Comparison of ENCODE assay signal across 8 cellular contexts in the genomic region with DNA sequence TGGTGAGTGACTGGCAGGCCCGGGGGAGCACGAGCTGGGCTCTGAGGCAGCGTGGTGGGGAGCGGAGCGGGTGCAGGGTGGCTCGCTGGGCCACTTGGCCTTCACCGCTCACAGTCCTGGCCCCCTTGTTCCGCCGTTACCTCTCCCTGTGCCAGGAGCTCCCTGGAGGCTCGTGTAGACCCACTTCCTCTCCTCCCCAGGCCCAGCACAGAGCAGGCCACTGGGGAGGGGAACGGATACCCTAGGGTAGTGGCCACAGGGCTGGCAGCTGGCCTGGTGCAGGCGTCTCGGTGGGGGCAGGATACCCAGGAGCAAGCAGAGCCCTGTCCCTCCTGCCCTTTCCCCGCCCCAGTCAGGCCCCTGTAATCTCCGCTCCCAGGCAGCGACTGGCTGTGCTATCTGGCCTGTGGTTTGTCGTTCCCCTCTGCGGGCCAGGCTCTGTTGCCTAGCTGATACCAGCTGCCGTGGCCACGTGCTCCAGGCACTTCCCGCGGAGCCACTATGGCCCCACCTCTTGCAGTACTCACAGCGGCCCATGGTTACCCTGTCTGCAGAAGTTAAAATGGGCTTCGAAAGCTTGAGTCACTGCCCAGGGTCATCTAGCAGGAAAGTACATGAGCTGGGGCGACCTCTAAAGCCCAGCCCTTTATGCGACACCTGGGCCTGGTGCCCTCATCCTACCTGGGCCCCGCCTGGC. TPM values are rescaled to one million over a fixed set of nuclear protein-coding genes. Genes with fewer than 3 reads are reported as not detected.
A peak's percentile ranks its signal among the peaks of the same experiment; 100 is the strongest.
DNase-seq lines count a peak whose midpoint lies in the region; ATAC-seq, FAIRE-seq and TF ChIP-seq lines count a peak whose summit lies in the region.

No MANE protein-coding gene starts in this region.

- H4K20me1 ChIP-seq in HepG2 (ENCODE audit: insufficient read depth, low read length) = no peaks in the 10 kb centered on the region
- H4K20me1 ChIP-seq in osteoblast (ENCODE audit: insufficient read depth, low read length) = no peaks in the 10 kb centered on the region
- no peaks in the 10 kb centered on the region for H4K20me1 ChIP-seq in Karpas-422 (ENCODE audit: insufficient read depth, low read depth, low read length)

- H3K4me3 Mint-ChIP-seq in activated naive CD4-positive, alpha-beta T cell treated with anti-CD3 and anti-CD28 coated beads for 36 hours = peak overlapping the region; percentile 6

- H3K27ac ChIP-seq in RWPE1 (peak overlapping the region; percentile 21), HepG2 (ENCODE audit: extremely low read length, insufficient read depth, low read length) (no peak overlapping the region), osteoblast (ENCODE audit: low read depth, low read length) (no peak overlapping the region), Karpas-422 (ENCODE audit: low read length) (no peak overlapping the region)

- H2AFZ ChIP-seq in HepG2 (ENCODE audit: low read length) = no peak overlapping the region
- no peak overlapping the region for H2AFZ ChIP-seq in osteoblast (ENCODE audit: low read length)
- H2AFZ ChIP-seq in Karpas-422 (ENCODE audit: low read length) = no peak overlapping the region

- intact Hi-C loops in activated naive CD4-positive, alpha-beta T cell treated with anti-CD3 and anti-CD28 coated beads for 36 hours (cut with micrococcal nuclease) = loop anchor here (1.0 kb wide), 1 partner anchor 12 kb away; the partner anchor contains the start of gene DOLPP1
- intact Hi-C loops in HepG2 (cut with micrococcal nuclease; ENCODE audit: unreplicated experiment) = no loop called here

- DNase-seq in RWPE1 (ENCODE audit: low spot score) (no peak), HepG2 (ENCODE audit: low spot score) (no peak), NCI-H2196 treated with DMSO at 0.1 percent for 48 hours (lab: John Stamatoyannopoulos, UW; ENCODE audit: unreplicated experiment) (no peak), osteoblast (ENCODE audit: insufficient read length, low spot score, missing footprints) (no peak), Karpas-422 (no peak)
- peak; percentile 65 for DNase-seq in activated naive CD4-positive, alpha-beta T cell treated with anti-CD3 and anti-CD28 coated beads for 36 hours
- DNase-seq in stimulated activated CD8-positive, alpha-beta memory T cell treated with anti-CD3 and anti-CD28 coated beads, Interleukin-4, amount 100 ng/mL, for 1 hour (ENCODE audit: low read depth in 2 of 2, low spot score in 1 of 2) = peak; percentile 24 to 42

- H3K36me3 ChIP-seq in HepG2 (replicated peaks in 1 of 2; ENCODE audit: control insufficient read depth in 1 of 2, insufficient read depth in 2 of 2, low read length in 2 of 2) (peaks cover 3 to 19% of the 10 kb centered on the region in 2 experiments; a peak in 4 of 5 replicates), osteoblast (ENCODE audit: insufficient read depth, low read length) (peaks cover 14% of the 10 kb centered on the region), Karpas-422 (ENCODE audit: insufficient read depth, low read length) (peaks cover 2% of the 10 kb centered on the region; the same call in 1 of the 2 replicates)

- H3K9me2 ChIP-seq in Karpas-422 (replicated peaks; ENCODE audit: insufficient read depth, low read length) = no peaks in the 10 kb centered on the region

- H3K79me2 ChIP-seq in HepG2 (ENCODE audit: insufficient read depth, low read length) (no peaks in the 10 kb centered on the region), osteoblast (ENCODE audit: insufficient read depth, low read length) (no peaks in the 10 kb centered on the region), Karpas-422 (ENCODE audit: low read length) (no peaks in the 10 kb centered on the region)

- CTCF ChIA-PET in RWPE1 (lab: Yijun Ruan, JAX) = interaction anchor here (1.1 kb wide), 1 partner anchor 106 kb away, joined by 6 read pairs; no protein-coding TSS in a partner anchor
- CTCF ChIA-PET in activated naive CD4-positive, alpha-beta T cell treated with anti-CD3 and anti-CD28 coated beads for 36 hours (lab: Charles Lee) = interaction anchor here (1.4 kb wide), 1 partner anchor 10 kb away, joined by 4 read pairs; no protein-coding TSS in a partner anchor
- CTCF ChIA-PET in HepG2 (lab: Yijun Ruan, JAX; ENCODE audit: low intra/inter-chr PET ratio, low total read pairs) = no interaction called here

- TF ChIP-seq RAD21 in HepG2 (CRISPR knock-in tag; IDR thresholded peaks at IDR 0.05) = no peak

- no peak for FAIRE-seq in HepG2 (lab: Jason Lieb, UNC)

- H3K27me3 ChIP-seq in HepG2 (ENCODE audit: control insufficient read depth in 1 of 2, insufficient read depth in 2 of 2, low read length in 2 of 2) (no peaks in the 10 kb centered on the region), osteoblast (ENCODE audit: insufficient read depth, low read length) (no peaks in the 10 kb centered on the region), Karpas-422 (ENCODE audit: low read length) (no peaks in the 10 kb centered on the region)

- H3K27ac Mint-ChIP-seq in activated naive CD4-positive, alpha-beta T cell treated with anti-CD3 and anti-CD28 coated beads for 36 hours = peak overlapping the region; percentile 80

- in situ Hi-C loops in HepG2 (cut with HindIII; ENCODE audit: extremely low pct_ligation_motif_present, low pct_unique_long_range_greater_than_20kb) = no loop called here

- ATAC-seq in GM21423 (IDR thresholded peaks at IDR 0.05; ENCODE audit: unreplicated experiment) (peak; percentile 82), HepG2 (no peak)

- POLR2A ChIA-PET in RWPE1 (lab: Yijun Ruan, JAX; ENCODE audit: low non-redundant PET) = no interaction called here
- POLR2A ChIA-PET in HepG2 (lab: Yijun Ruan, JAX) = interaction anchor here (0.9 kb wide), 1 partner anchor 12 kb away, joined by 3 read pairs; the partner anchor contains the start of gene DOLPP1

- 100% methylated on average over 4 of the region's 27 CpGs for WGBS in HepG2 (ENCODE audit: low lambda C conversion rate)

- H3K4me1 ChIP-seq in HepG2 (ENCODE audit: insufficient read depth, low read length) (peaks cover 15% of the 10 kb centered on the region), osteoblast (ENCODE audit: insufficient read depth, low read length) (no peaks in the 10 kb centered on the region), Karpas-422 (ENCODE audit: low read length) (no peaks in the 10 kb centered on the region)

- no peaks in the 10 kb centered on the region for H3K9me3 Mint-ChIP-seq in activated naive CD4-positive, alpha-beta T cell treated with anti-CD3 and anti-CD28 coated beads for 36 hours

- H3K27me3 Mint-ChIP-seq in activated naive CD4-positive, alpha-beta T cell treated with anti-CD3 and anti-CD28 coated beads for 36 hours (ENCODE audit: low read depth) = no peaks in the 10 kb centered on the region

- H3K4me1 Mint-ChIP-seq in activated naive CD4-positive, alpha-beta T cell treated with anti-CD3 and anti-CD28 coated beads for 36 hours (ENCODE audit: low read depth) = peaks cover 26% of the 10 kb centered on the region

- H3K4me3 ChIP-seq in HepG2 (replicated peaks in 1 of 3; ENCODE audit: insufficient read depth in 1 of 3, low read depth in 2 of 3, low read length in 3 of 3) = no peak overlapping the region
- H3K4me3 ChIP-seq in osteoblast (ENCODE audit: insufficient read depth, low read length) = no peak overlapping the region
- H3K4me3 ChIP-seq in Karpas-422 (ENCODE audit: low read length) = no peak overlapping the region

- H3K9ac ChIP-seq in HepG2 (ENCODE audit: insufficient read depth, low read depth, low read length) (no peak overlapping the region), Karpas-422 (ENCODE audit: low read length) (no peak overlapping the region)

- no TSS peak for BruUV-seq in HepG2 (replicated peaks; lab: Mats Ljungman, UMichigan)

- TF ChIP-seq POLR2A in HepG2 (IDR thresholded peaks at IDR 0.05; ENCODE audit: insufficient read depth in 1 of 2, low read depth in 2 of 2, low read length in 2 of 2) = no peak

- peaks cover 3% of the 10 kb centered on the region for H3K36me3 Mint-ChIP-seq in activated naive CD4-positive, alpha-beta T cell treated with anti-CD3 and anti-CD28 coated beads for 36 hours (ENCODE audit: low read depth)

- TF ChIP-seq CTCF in RWPE1 (conservative IDR thresholded peaks at IDR 0.05; ENCODE audit: low read depth) = no peak
- TF ChIP-seq CTCF in HepG2 (CRISPR knock-in tag; IDR thresholded peaks at IDR 0.05) = no peak
- no peak for TF ChIP-seq CTCF in osteoblast (IDR thresholded peaks at IDR 0.05; ENCODE audit: extremely low read depth, low read depth, low read length)

- no peaks in the 10 kb centered on the region for H3K9me3 ChIP-seq in HepG2 (ENCODE audit: low read length)
- H3K9me3 ChIP-seq in osteoblast (ENCODE audit: low read depth, low read length) = no peaks in the 10 kb centered on the region
- no peaks in the 10 kb centered on the region for H3K9me3 ChIP-seq in Karpas-422 (ENCODE audit: low read length)

- no peak for TF ChIP-seq EP300 in HepG2 (IDR thresholded peaks at IDR 0.05; ENCODE audit: low read depth in 2 of 2, low read length in 2 of 2)
- TF ChIP-seq EP300 in HepG2 (CRISPR knock-in tag; IDR thresholded peaks at IDR 0.05; ENCODE audit: borderline replicate concordance) = no peak

- H3K4me2 ChIP-seq in HepG2 (ENCODE audit: low read depth, low read length) = no peak overlapping the region
- H3K4me2 ChIP-seq in osteoblast (ENCODE audit: insufficient read depth, low read length) = no peak overlapping the region
- H3K4me2 ChIP-seq in Karpas-422 (ENCODE audit: low read depth, low read length, poor library complexity, severe bottlenecking) = no peak overlapping the region

RNA-seq across cellular contexts. Expression of gene DOLPP1, which starts 11.6 kb away (rescaled TPM):
- total RNA-seq in activated naive CD4-positive, alpha-beta T cell treated with anti-CD3 and anti-CD28 coated beads for 36 hours = 10 to 100 TPM; 15.5 to 19.9 TPM
- total RNA-seq in HepG2 (2016; rRNA removed; fragmentation: Illumina TruSeq; extraction: Trizol) (15.1 and 34.1 TPM in 2 replicates), osteoblast (10.3 and 10.5 TPM in 2 replicates)
- total RNA-seq in HepG2 (2016; cell fraction: cytosol; rRNA removed; fragmentation: Illumina TruSeq; extraction: Trizol; ENCODE audit: low read depth) = 4.4 and 4.8 TPM in 2 replicates
- 14.3 and 33.9 TPM in 2 replicates for total RNA-seq in HepG2 (2016; cell fraction: insoluble cytoplasmic fraction; rRNA removed; fragmentation: Illumina TruSeq; extraction: Trizol)
- 11.5 and 12.2 TPM in 2 replicates for total RNA-seq in HepG2 (2016; cell fraction: membrane; rRNA removed; fragmentation: Illumina TruSeq; extraction: Trizol)
- total RNA-seq in HepG2 (2016; cell fraction: nucleus; rRNA removed; fragmentation: Illumina TruSeq; extraction: Trizol) = 27.9 and 34.5 TPM in 2 replicates
- 20.9 and 21.0 TPM in 2 replicates for polyA plus RNA-seq in HepG2 (2011; rRNA removed)
- polyA plus RNA-seq in HepG2 (2011; cell fraction: cytosol; rRNA removed) = 18.4 and 24.7 TPM in 2 replicates
- polyA plus RNA-seq in HepG2 (2011; cell fraction: nucleus; rRNA removed) = 17.8 and 22.4 TPM in 2 replicates
- 7.5 and 9.0 TPM in 2 replicates for polyA plus RNA-seq in HepG2 (2012)
- polyA plus RNA-seq in HepG2 (2016; cell fraction: cytosol; fragmentation: Illumina TruSeq; extraction: Trizol; ENCODE audit: low read depth) = 3.5 and 3.7 TPM in 2 replicates
- 15.8 and 16.0 TPM in 2 replicates for polyA plus RNA-seq in HepG2 (2016; cell fraction: insoluble cytoplasmic fraction; fragmentation: Illumina TruSeq; extraction: Trizol; ENCODE audit: low read depth)
- polyA plus RNA-seq in HepG2 (2016; cell fraction: membrane; fragmentation: Illumina TruSeq; extraction: Trizol; ENCODE audit: low read depth) = 6.2 and 7.2 TPM in 2 replicates
- polyA plus RNA-seq in HepG2 (2016; cell fraction: nucleus; fragmentation: Illumina TruSeq; extraction: Trizol; ENCODE audit: insufficient read depth, low read depth) = 48.2 and 51.4 TPM in 2 replicates
- 31.9 and 42.4 TPM in 2 replicates for polyA minus RNA-seq in HepG2 (2011; rRNA and poly(A)+ RNA removed; ENCODE audit: low replicate concordance)
- polyA minus RNA-seq in HepG2 (2011; cell fraction: cytosol; rRNA and poly(A)+ RNA removed) = 9.3 and 12.5 TPM in 2 replicates
- polyA minus RNA-seq in HepG2 (2011; cell fraction: nucleus; rRNA and poly(A)+ RNA removed) = 4.4 and 6.6 TPM in 2 replicates
- total RNA-seq in Karpas-422 (2014; rRNA removed; shearing (Covaris generic); ENCODE audit: low replicate concordance) = 6.7 and 9.1 TPM in 2 replicates

RNA-seq across cellular contexts. Expression of gene MIGA2, which starts 32.9 kb away (rescaled TPM):
- 10 to 100 TPM; 36.3 to 42.7 TPM for total RNA-seq in activated naive CD4-positive, alpha-beta T cell treated with anti-CD3 and anti-CD28 coated beads for 36 hours
- total RNA-seq in HepG2 (2016; rRNA removed; fragmentation: Illumina TruSeq; extraction: Trizol) = 8.9 and 17.1 TPM in 2 replicates
- total RNA-seq in HepG2 (2016; cell fraction: cytosol; rRNA removed; fragmentation: Illumina TruSeq; extraction: Trizol; ENCODE audit: low read depth) = 5.8 TPM in 2 replicates
- total RNA-seq in HepG2 (2016; cell fraction: insoluble cytoplasmic fraction; rRNA removed; fragmentation: Illumina TruSeq; extraction: Trizol) = 8.3 and 17.7 TPM in 2 replicates
- 6.6 and 6.9 TPM in 2 replicates for total RNA-seq in HepG2 (2016; cell fraction: membrane; rRNA removed; fragmentation: Illumina TruSeq; extraction: Trizol)
- total RNA-seq in HepG2 (2016; cell fraction: nucleus; rRNA removed; fragmentation: Illumina TruSeq; extraction: Trizol) = 22.2 and 26.2 TPM in 2 replicates
- 10.8 and 12.2 TPM in 2 replicates for polyA plus RNA-seq in HepG2 (2011; rRNA removed)
- polyA plus RNA-seq in HepG2 (2011; cell fraction: cytosol; rRNA removed) = 4.8 and 7.2 TPM in 2 replicates
- polyA plus RNA-seq in HepG2 (2011; cell fraction: nucleus; rRNA removed) = 118 and 145 TPM in 2 replicates
- polyA plus RNA-seq in HepG2 (2012) = 3.9 and 9.8 TPM in 2 replicates
- 1.3 and 1.6 TPM in 2 replicates for polyA plus RNA-seq in HepG2 (2016; cell fraction: cytosol; fragmentation: Illumina TruSeq; extraction: Trizol; ENCODE audit: low read depth)
- 5.8 and 6.3 TPM in 2 replicates for polyA plus RNA-seq in HepG2 (2016; cell fraction: insoluble cytoplasmic fraction; fragmentation: Illumina TruSeq; extraction: Trizol; ENCODE audit: low read depth)
- polyA plus RNA-seq in HepG2 (2016; cell fraction: membrane; fragmentation: Illumina TruSeq; extraction: Trizol; ENCODE audit: low read depth) = 3.4 and 4.3 TPM in 2 replicates
- polyA plus RNA-seq in HepG2 (2016; cell fraction: nucleus; fragmentation: Illumina TruSeq; extraction: Trizol; ENCODE audit: insufficient read depth, low read depth) = 44.0 and 50.8 TPM in 2 replicates
- polyA minus RNA-seq in HepG2 (2011; rRNA and poly(A)+ RNA removed; ENCODE audit: low replicate concordance) = 17.4 and 26.1 TPM in 2 replicates
- polyA minus RNA-seq in HepG2 (2011; cell fraction: cytosol; rRNA and poly(A)+ RNA removed) = 4.4 and 5.0 TPM in 2 replicates
- polyA minus RNA-seq in HepG2 (2011; cell fraction: nucleus; rRNA and poly(A)+ RNA removed) = 18.5 and 19.6 TPM in 2 replicates
- 21.2 and 22.4 TPM in 2 replicates for total RNA-seq in osteoblast
- 10.2 and 26.4 TPM in 2 replicates for total RNA-seq in Karpas-422 (2014; rRNA removed; shearing (Covaris generic); ENCODE audit: low replicate concordance)

RNA-seq across cellular contexts. Expression of gene SH3GLB2, which starts 41.1 kb away (rescaled TPM):
- 10 to 100 TPM; 38.0 to 38.2 TPM for total RNA-seq in activated naive CD4-positive, alpha-beta T cell treated with anti-CD3 and anti-CD28 coated beads for 36 hours
- 10.5 and 24.0 TPM in 2 replicates for total RNA-seq in HepG2 (2016; rRNA removed; fragmentation: Illumina TruSeq; extraction: Trizol)
- 5.7 and 6.3 TPM in 2 replicates for total RNA-seq in HepG2 (2016; cell fraction: cytosol; rRNA removed; fragmentation: Illumina TruSeq; extraction: Trizol; ENCODE audit: low read depth)
- total RNA-seq in HepG2 (2016; cell fraction: insoluble cytoplasmic fraction; rRNA removed; fragmentation: Illumina TruSeq; extraction: Trizol) = 10.1 and 22.9 TPM in 2 replicates
- total RNA-seq in HepG2 (2016; cell fraction: membrane; rRNA removed; fragmentation: Illumina TruSeq; extraction: Trizol) = 9.8 and 12.3 TPM in 2 replicates
- 28.6 and 31.6 TPM in 2 replicates for total RNA-seq in HepG2 (2016; cell fraction: nucleus; rRNA removed; fragmentation: Illumina TruSeq; extraction: Trizol)
- polyA plus RNA-seq in HepG2 (2011; rRNA removed) = 40.6 and 68.0 TPM in 2 replicates
- polyA plus RNA-seq in HepG2 (2011; cell fraction: cytosol; rRNA removed) = 23.7 and 25.8 TPM in 2 replicates
- 356 and 393 TPM in 2 replicates for polyA plus RNA-seq in HepG2 (2011; cell fraction: nucleus; rRNA removed)
- polyA plus RNA-seq in HepG2 (2012) = 17.4 and 18.7 TPM in 2 replicates
- 7.5 and 8.5 TPM in 2 replicates for polyA plus RNA-seq in HepG2 (2016; cell fraction: cytosol; fragmentation: Illumina TruSeq; extraction: Trizol; ENCODE audit: low read depth)
- 13.7 and 15.9 TPM in 2 replicates for polyA plus RNA-seq in HepG2 (2016; cell fraction: insoluble cytoplasmic fraction; fragmentation: Illumina TruSeq; extraction: Trizol; ENCODE audit: low read depth)
- polyA plus RNA-seq in HepG2 (2016; cell fraction: membrane; fragmentation: Illumina TruSeq; extraction: Trizol; ENCODE audit: low read depth) = 11.0 and 13.2 TPM in 2 replicates
- 80.7 and 100 TPM in 2 replicates for polyA plus RNA-seq in HepG2 (2016; cell fraction: nucleus; fragmentation: Illumina TruSeq; extraction: Trizol; ENCODE audit: insufficient read depth, low read depth)
- 29.6 and 163 TPM in 2 replicates for polyA minus RNA-seq in HepG2 (2011; rRNA and poly(A)+ RNA removed; ENCODE audit: low replicate concordance)
- polyA minus RNA-seq in HepG2 (2011; cell fraction: cytosol; rRNA and poly(A)+ RNA removed) = 10.4 and 14.1 TPM in 2 replicates
- 20.3 and 22.6 TPM in 2 replicates for polyA minus RNA-seq in HepG2 (2011; cell fraction: nucleus; rRNA and poly(A)+ RNA removed)
- 37.3 and 38.6 TPM in 2 replicates for total RNA-seq in osteoblast
- total RNA-seq in Karpas-422 (2014; rRNA removed; shearing (Covaris generic); ENCODE audit: low replicate concordance) = 42.1 and 76.3 TPM in 2 replicates

RNA-seq across cellular contexts. Expression of gene CRAT, which starts 41.3 kb away (rescaled TPM):
- 10 to 100 TPM; 15.0 to 15.8 TPM for total RNA-seq in activated naive CD4-positive, alpha-beta T cell treated with anti-CD3 and anti-CD28 coated beads for 36 hours
- total RNA-seq in HepG2 (2016; rRNA removed; fragmentation: Illumina TruSeq; extraction: Trizol) (26.6 and 29.3 TPM in 2 replicates), osteoblast (64.8 and 79.6 TPM in 2 replicates)
- total RNA-seq in HepG2 (2016; cell fraction: cytosol; rRNA removed; fragmentation: Illumina TruSeq; extraction: Trizol; ENCODE audit: low read depth) = 13.7 and 20.3 TPM in 2 replicates
- total RNA-seq in HepG2 (2016; cell fraction: insoluble cytoplasmic fraction; rRNA removed; fragmentation: Illumina TruSeq; extraction: Trizol) = 24.5 and 28.0 TPM in 2 replicates
- total RNA-seq in HepG2 (2016; cell fraction: membrane; rRNA removed; fragmentation: Illumina TruSeq; extraction: Trizol) = 27.1 and 32.0 TPM in 2 replicates
- 17.6 and 18.1 TPM in 2 replicates for total RNA-seq in HepG2 (2016; cell fraction: nucleus; rRNA removed; fragmentation: Illumina TruSeq; extraction: Trizol)
- 26.1 and 31.1 TPM in 2 replicates for polyA plus RNA-seq in HepG2 (2011; rRNA removed)
- 21.4 and 24.4 TPM in 2 replicates for polyA plus RNA-seq in HepG2 (2011; cell fraction: cytosol; rRNA removed)
- 62.4 and 63.9 TPM in 2 replicates for polyA plus RNA-seq in HepG2 (2011; cell fraction: nucleus; rRNA removed)
- polyA plus RNA-seq in HepG2 (2012) = 32.3 and 32.7 TPM in 2 replicates
- 18.5 and 23.3 TPM in 2 replicates for polyA plus RNA-seq in HepG2 (2016; cell fraction: cytosol; fragmentation: Illumina TruSeq; extraction: Trizol; ENCODE audit: low read depth)
- polyA plus RNA-seq in HepG2 (2016; cell fraction: insoluble cytoplasmic fraction; fragmentation: Illumina TruSeq; extraction: Trizol; ENCODE audit: low read depth) = 27.2 and 34.4 TPM in 2 replicates
- polyA plus RNA-seq in HepG2 (2016; cell fraction: membrane; fragmentation: Illumina TruSeq; extraction: Trizol; ENCODE audit: low read depth) = 26.8 and 32.7 TPM in 2 replicates
- polyA plus RNA-seq in HepG2 (2016; cell fraction: nucleus; fragmentation: Illumina TruSeq; extraction: Trizol; ENCODE audit: insufficient read depth, low read depth) = 29.5 and 29.9 TPM in 2 replicates
- 7.1 and 60.6 TPM in 2 replicates for polyA minus RNA-seq in HepG2 (2011; rRNA and poly(A)+ RNA removed; ENCODE audit: low replicate concordance)
- polyA minus RNA-seq in HepG2 (2011; cell fraction: cytosol; rRNA and poly(A)+ RNA removed) = 24.5 and 25.6 TPM in 2 replicates
- polyA minus RNA-seq in HepG2 (2011; cell fraction: nucleus; rRNA and poly(A)+ RNA removed) = 11.7 and 16.0 TPM in 2 replicates
- not detected in 2 replicates for total RNA-seq in Karpas-422 (2014; rRNA removed; shearing (Covaris generic); ENCODE audit: low replicate concordance)

RNA-seq across cellular contexts. Expression of gene PTPA, which starts 41.9 kb away (rescaled TPM):
- 10 to 100 TPM; 83.0 to 94.5 TPM for total RNA-seq in activated naive CD4-positive, alpha-beta T cell treated with anti-CD3 and anti-CD28 coated beads for 36 hours
- 105 and 109 TPM in 2 replicates for total RNA-seq in HepG2 (2016; rRNA removed; fragmentation: Illumina TruSeq; extraction: Trizol)
- 13.7 and 14.3 TPM in 2 replicates for total RNA-seq in HepG2 (2016; cell fraction: cytosol; rRNA removed; fragmentation: Illumina TruSeq; extraction: Trizol; ENCODE audit: low read depth)
- total RNA-seq in HepG2 (2016; cell fraction: insoluble cytoplasmic fraction; rRNA removed; fragmentation: Illumina TruSeq; extraction: Trizol) = 107 and 108 TPM in 2 replicates
- 42.5 and 49.9 TPM in 2 replicates for total RNA-seq in HepG2 (2016; cell fraction: membrane; rRNA removed; fragmentation: Illumina TruSeq; extraction: Trizol)
- 57.5 and 66.5 TPM in 2 replicates for total RNA-seq in HepG2 (2016; cell fraction: nucleus; rRNA removed; fragmentation: Illumina TruSeq; extraction: Trizol)
- polyA plus RNA-seq in HepG2 (2011; rRNA removed) = 79.3 and 86.0 TPM in 2 replicates
- 78.6 and 93.8 TPM in 2 replicates for polyA plus RNA-seq in HepG2 (2011; cell fraction: cytosol; rRNA removed)
- polyA plus RNA-seq in HepG2 (2011; cell fraction: nucleus; rRNA removed) = 64.7 and 73.4 TPM in 2 replicates
- polyA plus RNA-seq in HepG2 (2012) = 58.7 and 58.8 TPM in 2 replicates
- polyA plus RNA-seq in HepG2 (2016; cell fraction: cytosol; fragmentation: Illumina TruSeq; extraction: Trizol; ENCODE audit: low read depth) = 12.7 and 14.2 TPM in 2 replicates
- polyA plus RNA-seq in HepG2 (2016; cell fraction: insoluble cytoplasmic fraction; fragmentation: Illumina TruSeq; extraction: Trizol; ENCODE audit: low read depth) = 95.6 and 101 TPM in 2 replicates
- 35.2 and 36.7 TPM in 2 replicates for polyA plus RNA-seq in HepG2 (2016; cell fraction: membrane; fragmentation: Illumina TruSeq; extraction: Trizol; ENCODE audit: low read depth)
- 80.4 and 88.7 TPM in 2 replicates for polyA plus RNA-seq in HepG2 (2016; cell fraction: nucleus; fragmentation: Illumina TruSeq; extraction: Trizol; ENCODE audit: insufficient read depth, low read depth)
- polyA minus RNA-seq in HepG2 (2011; rRNA and poly(A)+ RNA removed; ENCODE audit: low replicate concordance) = 104 and 215 TPM in 2 replicates
- 57.5 and 58.2 TPM in 2 replicates for polyA minus RNA-seq in HepG2 (2011; cell fraction: cytosol; rRNA and poly(A)+ RNA removed)
- 32.4 and 34.9 TPM in 2 replicates for polyA minus RNA-seq in HepG2 (2011; cell fraction: nucleus; rRNA and poly(A)+ RNA removed)
- total RNA-seq in osteoblast = 64.8 and 73.5 TPM in 2 replicates
- 62.7 and 98.6 TPM in 2 replicates for total RNA-seq in Karpas-422 (2014; rRNA removed; shearing (Covaris generic); ENCODE audit: low replicate concordance)

Comparison
In these comparisons a context has a peak if more than half of its experiments do, and no peak if none do; other contexts are left out.
1. DNase-seq: peak in activated naive CD4-positive, alpha-beta T cell treated with anti-CD3 and anti-CD28 coated beads for 36 hours (single experiment) and stimulated activated CD8-positive, alpha-beta memory T cell treated with anti-CD3 and anti-CD28 coated beads, Interleukin-4, amount 100 ng/mL, for 1 hour (2 of 2); none in RWPE1 (single experiment), HepG2 (single experiment), NCI-H2196 treated with DMSO at 0.1 percent for 48 hours (single experiment), osteoblast (single experiment) and Karpas-422 (single experiment).